In genomic region chr2:108447947-108448677, GRCh38 we compare ENCODE assay signal across 7 cellular contexts. TPM values are rescaled to one million over a fixed set of nuclear protein-coding genes. Genes with fewer than 3 reads are reported as not detected.
A peak's percentile ranks its signal among the peaks of the same experiment; 100 is the strongest.
DNase-seq lines count a peak whose midpoint lies in the region; ATAC-seq lines count a peak whose summit lies in the region.

No MANE protein-coding gene starts in this region.

- H3K9ac ChIP-seq in duodenal mucosa (ENCODE audit: low read depth in 1 of 2, low read length in 2 of 2) = peak overlapping the region; percentile 84 to 96

- H3K36me3 ChIP-seq in duodenal mucosa (ENCODE audit: control insufficient read depth in 1 of 2, insufficient read depth in 2 of 2, low read length in 2 of 2) = peaks cover 0 to 12% of the 10 kb centered on the region in 2 donors

- H3K27me3 Mint-ChIP-seq in natural killer cell treated with Interleukin-12 subunit alpha and Interleukin-12 subunit beta and Interleukin-15 and Interleukin-18, amount 100 ng/mL, for 72 hours = no peaks in the 10 kb centered on the region

- peaks cover 18 to 24% of the 10 kb centered on the region in 2 donors for H3K4me1 ChIP-seq in duodenal mucosa (ENCODE audit: control insufficient read depth in 1 of 2, insufficient read depth in 2 of 2, low read length in 2 of 2)

- peak; percentile 2 for ATAC-seq in GM19468 (IDR thresholded peaks at IDR 0.05; ENCODE audit: extremely low read depth, unreplicated experiment)
- ATAC-seq in natural killer cell treated with Interleukin-12 subunit alpha and Interleukin-12 subunit beta and Interleukin-15 and Interleukin-18, amount 100 ng/mL, for 72 hours = no peak
- ATAC-seq in HG03521 (IDR thresholded peaks at IDR 0.05; ENCODE audit: unreplicated experiment) = no peak
- ATAC-seq in HG02588 (IDR thresholded peaks at IDR 0.05; ENCODE audit: unreplicated experiment) = no peak

- peak overlapping the region; percentile 99 for H3K4me3 Mint-ChIP-seq in natural killer cell treated with Interleukin-12 subunit alpha and Interleukin-12 subunit beta and Interleukin-15 and Interleukin-18, amount 100 ng/mL, for 72 hours

- peaks cover 17% of the 10 kb centered on the region for H3K36me3 Mint-ChIP-seq in natural killer cell treated with Interleukin-12 subunit alpha and Interleukin-12 subunit beta and Interleukin-15 and Interleukin-18, amount 100 ng/mL, for 72 hours

- DNase-seq in NCI-H2227 (lab: John Stamatoyannopoulos, UW; ENCODE audit: unreplicated experiment) = peak; percentile 42
- no peak for DNase-seq in natural killer cell treated with Interleukin-12 subunit alpha and Interleukin-12 subunit beta and Interleukin-15 and Interleukin-18, amount 100 ng/mL, for 72 hours (ENCODE audit: low spot score)
- DNase-seq in NK-92 treated with Interleukin-12 subunit alpha and Interleukin-12 subunit beta, amount 100 ng/mL, for 24 hours (lab: John Stamatoyannopoulos, UW) = no peak

- H3K9me3 ChIP-seq in duodenal mucosa (ENCODE audit: control insufficient read depth in 1 of 2, low read length in 2 of 2) = no peaks in the 10 kb centered on the region

- H3K27ac ChIP-seq in duodenal mucosa (ENCODE audit: low read depth, low read length) = peak overlapping the region; percentile 90

- H3K27me3 ChIP-seq in duodenal mucosa (ENCODE audit: control insufficient read depth in 1 of 2, insufficient read depth in 2 of 2, low read length in 2 of 2) = no peaks in the 10 kb centered on the region

- H3K27ac Mint-ChIP-seq in natural killer cell treated with Interleukin-12 subunit alpha and Interleukin-12 subunit beta and Interleukin-15 and Interleukin-18, amount 100 ng/mL, for 72 hours = peak overlapping the region; percentile 92 to 97

- H3K4me3 ChIP-seq in duodenal mucosa (ENCODE audit: low read depth in 1 of 2, low read length in 2 of 2) = peak overlapping the region; percentile 90

- H3K4me1 Mint-ChIP-seq in natural killer cell treated with Interleukin-12 subunit alpha and Interleukin-12 subunit beta and Interleukin-15 and Interleukin-18, amount 100 ng/mL, for 72 hours (ENCODE audit: low read depth in 2 of 2) = peaks cover 18 to 27% of the 10 kb centered on the region in 2 donors

- H3K9me3 Mint-ChIP-seq in natural killer cell treated with Interleukin-12 subunit alpha and Interleukin-12 subunit beta and Interleukin-15 and Interleukin-18, amount 100 ng/mL, for 72 hours = no peaks in the 10 kb centered on the region

RNA-seq across cellular contexts. Expression of gene GCC2, which starts 0.9 kb away (rescaled TPM):
- total RNA-seq in natural killer cell treated with Interleukin-12 subunit alpha and Interleukin-12 subunit beta and Interleukin-15 and Interleukin-18, amount 100 ng/mL, for 72 hours = 10 to 100 TPM; 36.4 to 41.8 TPM
